In genomic region chr16:81517150-81517499, GRCh38 we compare ENCODE assay signal across 2 cellular contexts.
TF ChIP-seq lines count a peak whose summit lies in the region.

No MANE protein-coding gene starts in this region.

TF ChIP-seq in HepG2, 621 proteins besides CTCF, POLR2A, EP300 and RAD21 (continued from another document):
- TF ChIP-seq ZMYM3 (CRISPR knock-in tag; IDR thresholded peaks at IDR 0.05) (0 out of 2 replicates have a peak, but pooled peaks have one; percentile 12), ATF1 (CRISPR knock-in tag; IDR thresholded peaks at IDR 0.05) (no peak), HOXA9 (CRISPR knock-in tag; IDR thresholded peaks at IDR 0.05; ENCODE audit: borderline replicate concordance) (no peak)

TF ChIP-seq in K562, 482 proteins besides CTCF, POLR2A, EP300 and RAD21 (continued from another document):
- TF ChIP-seq THAP12 (CRISPR knock-in tag; IDR thresholded peaks at IDR 0.05), result no peak
- TF ChIP-seq ZNF316 (IDR thresholded peaks at IDR 0.05), result no peak
- TF ChIP-seq MGA (IDR thresholded peaks at IDR 0.05), result no peak
- TF ChIP-seq ZNF140 (CRISPR knock-in tag; IDR thresholded peaks at IDR 0.05), result no peak
- TF ChIP-seq ESRRA (IDR thresholded peaks at IDR 0.05; ENCODE audit: borderline replicate concordance, low read depth), result peak; percentile 90
- 0 out of 2 replicates have a peak, but pooled peaks have one; percentile 4 for TF ChIP-seq ZBTB33 (CRISPR knock-in tag; IDR thresholded peaks at IDR 0.05)
- TF ChIP-seq RBM25 (IDR thresholded peaks at IDR 0.05; ENCODE audit: low read depth, low read length, severe bottlenecking), result peak; percentile 69
- no peak for TF ChIP-seq ZNF143 (CRISPR knock-in tag; IDR thresholded peaks at IDR 0.05)
- no peak for TF ChIP-seq PHB2 (IDR thresholded peaks at IDR 0.05; ENCODE audit: low read depth)
- TF ChIP-seq SLC30A9 (CRISPR knock-in tag; IDR thresholded peaks at IDR 0.05), result no peak
- no peak for TF ChIP-seq TSC22D4 (tag; IDR thresholded peaks at IDR 0.05)
- TF ChIP-seq EHMT2 (IDR thresholded peaks at IDR 0.05), result no peak
- no peak for TF ChIP-seq NFATC3 (IDR thresholded peaks at IDR 0.05)
- TF ChIP-seq E2F6 (IDR thresholded peaks at IDR 0.05; ENCODE audit: borderline replicate concordance in 1 of 2, extremely low read depth in 1 of 2, insufficient read depth in 1 of 2, insufficient read length in 1 of 2, low read depth in 1 of 2, low read length in 1 of 2, poor library complexity in 1 of 2, severe bottlenecking in 1 of 2), result no peak
- TF ChIP-seq ZNF740 (CRISPR knock-in tag; IDR thresholded peaks at IDR 0.05), result no peak
- TF ChIP-seq ZNF740 (tag; IDR thresholded peaks at IDR 0.05), result no peak
- no peak for TF ChIP-seq NCOA6 (IDR thresholded peaks at IDR 0.05)
- TF ChIP-seq ZNF146 (CRISPR knock-in tag; IDR thresholded peaks at IDR 0.05; ENCODE audit: unreplicated experiment), result peak; percentile 94
- no peak for TF ChIP-seq PBX2 (CRISPR knock-in tag; IDR thresholded peaks at IDR 0.05; ENCODE audit: low read depth)
- TF ChIP-seq PBX2 (tag; conservative IDR thresholded peaks at IDR 0.05; ENCODE audit: low read depth), result no peak
